ENCODE assay signal across 24 cellular contexts in the genomic region with DNA sequence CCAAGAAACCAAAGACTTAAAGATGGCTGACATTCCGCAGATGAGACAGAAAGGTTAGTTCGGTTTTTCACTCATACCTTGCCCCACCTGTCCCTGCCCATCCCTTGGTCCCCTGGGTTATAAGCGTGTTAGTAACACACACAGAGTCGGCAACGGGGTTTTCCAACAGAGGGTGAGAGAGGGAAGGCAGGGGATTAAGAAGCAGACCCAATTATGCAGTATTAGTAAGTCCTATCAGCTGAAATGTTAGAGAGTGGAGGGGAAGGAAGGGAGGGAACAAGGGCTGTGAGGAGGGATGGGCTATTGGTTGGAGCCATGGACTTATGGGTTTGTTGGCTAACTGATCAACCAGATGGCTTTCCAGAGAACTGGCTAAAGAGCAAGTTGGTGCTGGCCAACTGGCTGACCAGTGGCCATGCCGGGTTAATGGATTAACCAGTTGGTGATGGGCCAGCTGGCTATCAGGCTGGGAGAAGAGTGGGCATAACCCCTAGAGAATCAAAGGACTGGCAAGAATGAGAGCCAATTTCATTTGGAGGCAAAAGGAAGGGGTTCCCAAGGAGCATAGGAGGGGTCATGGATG. TPM values are rescaled to one million over a fixed set of nuclear protein-coding genes. Genes with fewer than 3 reads are reported as not detected.
DNase-seq lines count a peak whose midpoint lies in the region; ATAC-seq and TF ChIP-seq lines count a peak whose summit lies in the region.
"Had no signal": no experiment of that assay in that cellular context is flagged by ENCODE, and none has a peak within 500 bp of the region (broad histone marks: within the 10 kb centered on the region; RNA-seq: fewer than 3 reads in every experiment).

No MANE protein-coding gene starts in this region.

- H3K9me3 Mint-ChIP-seq in WTC11 (no peaks in the 10 kb centered on the region), neural progenitor cell (no peaks in the 10 kb centered on the region)
- H3K9me3 Mint-ChIP-seq: CD8-positive, alpha-beta memory T cell; H9; HFFc6 had no signal

- CTCF ChIA-PET in WTC11 (lab: Charles Lee), result interaction anchor here (1.3 to 1.9 kb wide), 2 partner anchors 11 to 26 kb away, joined by 3 to 9 read pairs; no protein-coding TSS in a partner anchor

- H3K9ac ChIP-seq in BLaER1 treated with 17β-estradiol and CSF1 and Interleukin-3, amounts not matched to agents 10 nM and 100 nM, result no peak overlapping the region
- no peak overlapping the region for H3K9ac ChIP-seq in neural progenitor cell
- H3K9ac ChIP-seq: SK-N-SH had no signal

- H3K27me3 Mint-ChIP-seq in WTC11 (ENCODE audit: low read depth) (peaks cover 66% of the 10 kb centered on the region), neural progenitor cell (ENCODE audit: insufficient read depth, low read depth) (peaks cover 7% of the 10 kb centered on the region)

- H3K79me2 ChIP-seq in neural progenitor cell (ENCODE audit: low read depth), result no peaks in the 10 kb centered on the region

- H3K36me3 Mint-ChIP-seq in WTC11, result no peaks in the 10 kb centered on the region
- H3K36me3 Mint-ChIP-seq in neural progenitor cell, result no peaks in the 10 kb centered on the region
- H3K36me3 Mint-ChIP-seq: CD8-positive, alpha-beta memory T cell had no signal

- H2AFZ ChIP-seq in neural progenitor cell (replicated peaks), result peak overlapping the region; percentile 36

- peak overlapping the region in 9 of 11 experiments; percentile 3 to 75 (median 20); a peak in 11 of 22 replicates for H3K4me2 ChIP-seq in BLaER1 treated with 17β-estradiol and CSF1 and Interleukin-3, amounts not matched to agents 10 nM and 100 nM
- H3K4me2 ChIP-seq in neural progenitor cell, result no peak overlapping the region
- H3K4me2 ChIP-seq: SK-N-SH had no signal

- H3K9me3 ChIP-seq in BLaER1 treated with 17β-estradiol and CSF1 and Interleukin-3, amounts not matched to agents 10 nM and 100 nM (replicated peaks in 1 of 11), result no peaks in the 10 kb centered on the region
- H3K9me3 ChIP-seq in neural progenitor cell (ENCODE audit: low read depth), result no peaks in the 10 kb centered on the region
- H3K9me3 ChIP-seq: SK-N-SH had no signal

- no peak overlapping the region for H3K27ac ChIP-seq in BLaER1 treated with 17β-estradiol and CSF1 and Interleukin-3, amounts not matched to agents 10 nM and 100 nM
- H3K27ac ChIP-seq in neural progenitor cell, result no peak overlapping the region
- H3K27ac ChIP-seq: C4-2B, RWPE1 had no signal

- H3K27ac Mint-ChIP-seq in WTC11 (no peak overlapping the region), neural progenitor cell (no peak overlapping the region)
- H3K27ac Mint-ChIP-seq: CD8-positive, alpha-beta memory T cell; H9; HFFc6 had no signal

- DNase-seq in NCI-H524 (lab: John Stamatoyannopoulos, UW), result peak; percentile 38 to 71
- DNase-seq in WTC11 (ENCODE audit: low spot score), result no peak
- no peak for DNase-seq in neural progenitor cell (ENCODE audit: low spot score)
- DNase-seq in left colon, result no peak
- DNase-seq in NCI-H1694 (lab: John Stamatoyannopoulos, UW), result no peak
- no peak for DNase-seq in LoVo (ENCODE audit: low spot score)
- DNase-seq: AML-193; Calu3; CD8-positive, alpha-beta memory T cell; DMS53; H9; HFFc6; NCI-H1092 treated with DMSO at 0.1 percent for 48 hours; NCI-H1436 treated with DMSO at 0.1 percent for 48 hours; NCI-H2029; NCI-H2227 treated with DMSO at 0.1 percent for 48 hours; NCI-H510A treated with DMSO at 0.1 percent for 48 hours; SHP77 treated with DMSO at 0.1 percent for 48 hours; SK-N-SH had no signal

- POLR2A ChIA-PET in WTC11 (lab: Charles Lee), result no interaction called here

- H4K20me1 ChIP-seq in BLaER1 treated with 17β-estradiol and CSF1 and Interleukin-3, amounts not matched to agents 10 nM and 100 nM, result no peaks in the 10 kb centered on the region
- H4K20me1 ChIP-seq in neural progenitor cell (ENCODE audit: low read depth), result no peaks in the 10 kb centered on the region

- H3F3A ChIP-seq in neural progenitor cell (ENCODE audit: low read depth), result no peaks in the 10 kb centered on the region

- no peaks in the 10 kb centered on the region for H3K36me3 ChIP-seq in BLaER1 treated with 17β-estradiol and CSF1 and Interleukin-3, amounts not matched to agents 10 nM and 100 nM
- H3K36me3 ChIP-seq in neural progenitor cell, result no peaks in the 10 kb centered on the region

- ATAC-seq in WTC11 (no peak), left colon (no peak), GM21390 (IDR thresholded peaks at IDR 0.05; ENCODE audit: unreplicated experiment) (no peak)
- ATAC-seq: K562 had no signal

- no peaks in the 10 kb centered on the region for H3K27me3 ChIP-seq in BLaER1 treated with 17β-estradiol and CSF1 and Interleukin-3, amounts not matched to agents 10 nM and 100 nM
- peaks cover 45% of the 10 kb centered on the region for H3K27me3 ChIP-seq in neural progenitor cell

- H3K4me3 Mint-ChIP-seq in WTC11, result no peak overlapping the region
- H3K4me3 Mint-ChIP-seq in neural progenitor cell, result no peak overlapping the region
- H3K4me3 Mint-ChIP-seq: CD8-positive, alpha-beta memory T cell; H9; HFFc6 had no signal

- H3K4me1 Mint-ChIP-seq in WTC11, result no peaks in the 10 kb centered on the region
- peaks cover 30% of the 10 kb centered on the region for H3K4me1 Mint-ChIP-seq in neural progenitor cell

- intact Hi-C loops in left colon (cut with DNase I, micrococcal nuclease), result no loop called here

- H3K4me1 ChIP-seq in BLaER1 treated with 17β-estradiol and CSF1 and Interleukin-3, amounts not matched to agents 10 nM and 100 nM, result peaks cover 45 to 58% (median 54%) of the 10 kb centered on the region in 10 experiments
- H3K4me1 ChIP-seq in neural progenitor cell, result peaks cover 15% of the 10 kb centered on the region

- no peak overlapping the region for H3K4me3 ChIP-seq in BLaER1 treated with 17β-estradiol and CSF1 and Interleukin-3, amounts not matched to agents 10 nM and 100 nM
- no peak overlapping the region for H3K4me3 ChIP-seq in neural progenitor cell
- H3K4me3 ChIP-seq: K562 had no signal

- TF ChIP-seq CTCF in WTC11 (IDR thresholded peaks at IDR 0.05) (no peak), neural progenitor cell (IDR thresholded peaks at IDR 0.05) (no peak)

TF ChIP-seq in WTC11, 78 proteins besides CTCF, POLR2A, EP300 and RAD21:
- 0 out of 2 replicates have a peak, but pooled peaks have one; percentile 31 for TF ChIP-seq ZNF512 (CRISPR knock-in tag; IDR thresholded peaks at IDR 0.05; ENCODE audit: borderline replicate concordance)
- no peak for TF ChIP-seq HMGA2 (CRISPR knock-in tag; IDR thresholded peaks at IDR 0.05)
TF ChIP-seq in WTC11: peak in this region for 1.

RNA-seq across cellular contexts. Expression of gene NRXN2, which starts 45.5 kb away (rescaled TPM):
- total RNA-seq in WTC11 (2021) (8.0 to 10.4 TPM (median 8.6 TPM) in 3 replicates), neural progenitor cell (ENCODE audit: low replicate concordance) (2.2 and 9.2 TPM in 2 replicates), left colon (1 to 10 TPM; 3.6 to 5.3 TPM)
- total RNA-seq: Calu3 had no signal

Comparison
In these comparisons a context has a peak if more than half of its experiments do, and no peak if none do; other contexts are left out.
1. DNase-seq: peak in NCI-H524 (2 of 2); none in WTC11 (single experiment), neural progenitor cell (single experiment), left colon (0 of 2), NCI-H1694 (single experiment) and LoVo (single experiment).